In the genomic region with DNA sequence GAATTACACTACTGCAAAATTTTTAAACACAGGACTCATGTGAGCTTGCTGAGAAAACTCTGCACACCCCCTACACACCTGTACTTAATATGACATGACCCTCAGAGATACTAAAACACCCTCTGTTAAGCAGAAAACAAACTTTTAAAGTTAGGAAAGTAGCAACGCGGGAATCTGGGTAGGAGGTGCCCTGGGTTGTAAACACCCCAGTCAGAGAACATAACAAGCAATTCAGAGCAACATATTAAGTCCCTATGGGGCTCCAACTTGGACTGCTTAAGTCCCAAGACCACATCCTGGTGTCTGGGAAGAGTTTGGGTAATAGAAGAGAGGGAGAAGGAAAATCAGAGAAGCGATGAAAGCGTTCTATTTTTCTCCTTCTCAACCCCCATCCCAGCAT, we compare ENCODE assay signal across 8 cellular contexts. TPM values are rescaled to one million over a fixed set of nuclear protein-coding genes. Genes with fewer than 3 reads are reported as not detected.
A peak's percentile ranks its signal among the peaks of the same experiment; 100 is the strongest.
DNase-seq lines count a peak whose midpoint lies in the region; ATAC-seq and TF ChIP-seq lines count a peak whose summit lies in the region.

No MANE protein-coding gene starts in this region.

- DNase-seq in ELR (ENCODE audit: low read depth) (peak; percentile 23), RWPE1 (ENCODE audit: low spot score) (peak; percentile 7), esophagus muscularis mucosa (ENCODE audit: extremely low spot score) (peak; percentile 64), progenitor cell of endocrine pancreas (ENCODE audit: low spot score, unreplicated experiment) (no peak), cerebellum (ENCODE audit: low spot score) (no peak)

- H3K27me3 Mint-ChIP-seq in progenitor cell of endocrine pancreas, result no peaks in the 10 kb centered on the region

- TF ChIP-seq CTCF in RWPE1 (conservative IDR thresholded peaks at IDR 0.05; ENCODE audit: low read depth) (no peak), esophagus muscularis mucosa (IDR thresholded peaks at IDR 0.05) (no peak), progenitor cell of endocrine pancreas (IDR thresholded peaks at IDR 0.05; ENCODE audit: unreplicated experiment) (no peak)

- H3K27ac ChIP-seq in RWPE1, result no peak overlapping the region
- H3K27ac ChIP-seq in esophagus muscularis mucosa (replicated peaks in 1 of 4), result peak overlapping the region; percentile 86 to 92 (median 92)

- peak overlapping the region; percentile 61 to 91 (median 68) for H3K4me3 ChIP-seq in esophagus muscularis mucosa

- H3K27ac Mint-ChIP-seq in progenitor cell of endocrine pancreas, result peak overlapping the region; percentile 99

- no peaks in the 10 kb centered on the region for H3K27me3 ChIP-seq in esophagus muscularis mucosa

- CTCF ChIA-PET in RWPE1 (lab: Yijun Ruan, JAX), result interaction anchor here (0.7 to 1.4 kb wide), 2 partner anchors 51 to 627 kb away, joined by 3 to 4 read pairs; partner anchors contain the start of gene ATP5MC2

- ATAC-seq in HG03139 (IDR thresholded peaks at IDR 0.05; ENCODE audit: unreplicated experiment), result no peak
- no peak for ATAC-seq in HG03280 (IDR thresholded peaks at IDR 0.05; ENCODE audit: unreplicated experiment)
- ATAC-seq in HG03159 (IDR thresholded peaks at IDR 0.05; ENCODE audit: unreplicated experiment), result no peak

- peaks cover 36 to 61% (median 55%) of the 10 kb centered on the region in 4 donors for H3K4me1 ChIP-seq in esophagus muscularis mucosa

- intact Hi-C loops in esophagus muscularis mucosa (cut with DNase I), result loop anchor here (5.0 kb wide), 1 partner anchor 52 kb away; the partner anchor contains the start of gene ATP5MC2

- H3K36me3 ChIP-seq in esophagus muscularis mucosa, result no peaks in the 10 kb centered on the region

- TF ChIP-seq POLR2A in esophagus muscularis mucosa (IDR thresholded peaks at IDR 0.05; ENCODE audit: low read depth), result no peak

- WGBS in esophagus muscularis mucosa, result 35% methylated on average over 4 of the region's 4 CpGs

- no peaks in the 10 kb centered on the region for H3K9me3 ChIP-seq in esophagus muscularis mucosa

- H3K4me3 Mint-ChIP-seq in progenitor cell of endocrine pancreas (ENCODE audit: low read depth), result peak overlapping the region; percentile 89

- H3K36me3 Mint-ChIP-seq in progenitor cell of endocrine pancreas (ENCODE audit: insufficient read depth), result peaks cover 2% of the 10 kb centered on the region

- peaks cover 31% of the 10 kb centered on the region for H3K4me1 Mint-ChIP-seq in progenitor cell of endocrine pancreas (ENCODE audit: low read depth)

- POLR2A ChIA-PET in RWPE1 (lab: Yijun Ruan, JAX; ENCODE audit: low non-redundant PET), result no interaction called here

- no peak for TF ChIP-seq EP300 in esophagus muscularis mucosa (IDR thresholded peaks at IDR 0.05)

- H3K9me3 Mint-ChIP-seq in progenitor cell of endocrine pancreas (ENCODE audit: low read depth), result no peaks in the 10 kb centered on the region

RNA-seq across cellular contexts. Expression of gene ATF7, which starts 1.2 kb away (rescaled TPM):
- 10 to 100 TPM; 23.5 to 43.6 (median 37.1) TPM for total RNA-seq in esophagus muscularis mucosa
- 47.5 and 51.7 TPM in 2 replicates for total RNA-seq in progenitor cell of endocrine pancreas
- total RNA-seq in cerebellum, result 16.4 TPM

RNA-seq across cellular contexts. Expression of gene ATP5MC2, which starts 50.9 kb away (rescaled TPM):
- 100 to 1,000 TPM; 204 to 266 (median 235) TPM for total RNA-seq in esophagus muscularis mucosa
- total RNA-seq in progenitor cell of endocrine pancreas, result 316 and 327 TPM in 2 replicates
- 69.4 TPM for total RNA-seq in cerebellum

Comparison
In these comparisons a context has a peak if more than half of its experiments do, and no peak if none do; other contexts are left out.
1. DNase-seq: peak in ELR (single experiment), RWPE1 (single experiment) and esophagus muscularis mucosa (single experiment); none in progenitor cell of endocrine pancreas (single experiment) and cerebellum (single experiment).